ENCODE assay signal across 1 cellular context in the genomic region with DNA sequence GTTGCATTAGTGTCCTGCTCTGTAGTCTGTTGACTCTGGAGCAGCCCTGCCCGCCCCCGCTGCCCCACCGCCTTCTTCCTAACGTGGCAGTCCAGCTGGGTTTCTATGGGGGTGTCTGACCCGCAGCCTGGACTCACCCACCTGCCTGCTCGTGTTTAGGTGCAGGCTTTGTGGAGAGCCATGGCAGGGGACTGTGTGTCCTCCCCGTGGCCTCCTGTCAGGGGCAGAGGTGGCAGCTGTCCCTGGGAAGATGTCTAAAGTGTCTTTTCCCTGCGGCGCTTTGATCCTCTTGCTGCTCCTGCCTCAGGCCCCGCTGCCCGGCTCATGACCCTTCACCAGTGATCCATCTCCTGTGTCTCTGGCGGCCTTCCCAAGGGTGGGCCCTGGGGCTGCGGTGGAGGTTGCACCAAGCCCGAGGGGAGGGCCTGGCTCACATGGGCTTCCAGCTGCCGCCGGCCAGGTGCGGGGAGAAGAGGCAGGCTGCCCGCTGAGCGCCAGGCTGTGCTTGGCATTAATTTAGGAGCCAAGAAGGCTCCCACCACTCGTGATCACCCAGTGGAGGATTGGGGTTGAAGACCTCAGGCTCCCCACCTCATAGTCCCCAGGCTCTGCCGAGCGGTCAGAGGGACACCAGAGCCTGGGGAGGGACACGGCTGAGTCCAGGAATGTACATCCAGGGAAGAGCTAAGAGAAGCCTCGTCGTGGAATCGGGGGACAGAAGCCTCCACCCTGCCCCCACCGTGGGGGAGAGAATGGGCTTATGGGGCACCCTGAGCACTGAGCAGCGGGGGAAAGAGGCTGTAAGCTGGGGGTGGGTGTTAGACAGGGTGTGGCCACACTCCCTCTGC.
A peak's percentile ranks its signal among the peaks of the same experiment; 100 is the strongest.
TF ChIP-seq lines count a peak whose summit lies in the region.

No MANE protein-coding gene starts in this region.

TF ChIP-seq in HepG2, 621 proteins besides CTCF, POLR2A, EP300 and RAD21 (continued from another document and continues in another):
- TF ChIP-seq ZNF318 (CRISPR knock-in tag; IDR thresholded peaks at IDR 0.05) (0 out of 2 replicates have a peak, but pooled peaks have one; percentile 18), NCOA2 (CRISPR knock-in tag; IDR thresholded peaks at IDR 0.05) (peak; percentile 78), ZNF574 (CRISPR knock-in tag; IDR thresholded peaks at IDR 0.05) (peak; percentile 47), TFAP4 (IDR thresholded peaks at IDR 0.05; ENCODE audit: borderline replicate concordance, low read depth) (peak; percentile 94), HNRNPL (IDR thresholded peaks at IDR 0.05; ENCODE audit: low read depth, low read length) (peak; percentile 96), KDM3A (CRISPR knock-in tag; IDR thresholded peaks at IDR 0.05; ENCODE audit: low read depth) (peak; percentile 74; the same call in 1 of the 2 replicates), ZNF17 (CRISPR knock-in tag; IDR thresholded peaks at IDR 0.05) (peak; percentile 83; the same call in 1 of the 2 replicates), HIVEP1 (CRISPR knock-in tag; IDR thresholded peaks at IDR 0.05) (peak; percentile 82), ZSCAN25 (CRISPR knock-in tag; IDR thresholded peaks at IDR 0.05) (peak; percentile 55; the same call in 1 of the 2 replicates), ONECUT2 (CRISPR knock-in tag; IDR thresholded peaks at IDR 0.05) (no peak), ZNF362 (CRISPR knock-in tag; IDR thresholded peaks at IDR 0.05; ENCODE audit: borderline replicate concordance) (peak; percentile 30; the same call in 1 of the 2 replicates), JUN (CRISPR knock-in tag; IDR thresholded peaks at IDR 0.05) (peak; percentile 75; the same call in 1 of the 2 replicates), PITX1 (CRISPR knock-in tag; IDR thresholded peaks at IDR 0.05) (peak; percentile 65; the same call in 1 of the 2 replicates), ZNF724P (CRISPR knock-in tag; IDR thresholded peaks at IDR 0.05; ENCODE audit: borderline replicate concordance) (peak; percentile 89), KLF16 (CRISPR knock-in tag; IDR thresholded peaks at IDR 0.05) (peak in 1 of 2 experiments; percentile 86; a peak in 2 of 4 replicates), FOXP1 (IDR thresholded peaks at IDR 0.05) (no peak), FOXP1 (CRISPR knock-in tag; IDR thresholded peaks at IDR 0.05) (0 out of 2 replicates have a peak, but pooled peaks have one; percentile 31), MED1 (CRISPR knock-in tag; IDR thresholded peaks at IDR 0.05) (peak; percentile 87), MYPOP (CRISPR knock-in tag; IDR thresholded peaks at IDR 0.05) (peak; percentile 87; the same call in 1 of the 2 replicates)
- TF ChIP-seq, protein P1, sequence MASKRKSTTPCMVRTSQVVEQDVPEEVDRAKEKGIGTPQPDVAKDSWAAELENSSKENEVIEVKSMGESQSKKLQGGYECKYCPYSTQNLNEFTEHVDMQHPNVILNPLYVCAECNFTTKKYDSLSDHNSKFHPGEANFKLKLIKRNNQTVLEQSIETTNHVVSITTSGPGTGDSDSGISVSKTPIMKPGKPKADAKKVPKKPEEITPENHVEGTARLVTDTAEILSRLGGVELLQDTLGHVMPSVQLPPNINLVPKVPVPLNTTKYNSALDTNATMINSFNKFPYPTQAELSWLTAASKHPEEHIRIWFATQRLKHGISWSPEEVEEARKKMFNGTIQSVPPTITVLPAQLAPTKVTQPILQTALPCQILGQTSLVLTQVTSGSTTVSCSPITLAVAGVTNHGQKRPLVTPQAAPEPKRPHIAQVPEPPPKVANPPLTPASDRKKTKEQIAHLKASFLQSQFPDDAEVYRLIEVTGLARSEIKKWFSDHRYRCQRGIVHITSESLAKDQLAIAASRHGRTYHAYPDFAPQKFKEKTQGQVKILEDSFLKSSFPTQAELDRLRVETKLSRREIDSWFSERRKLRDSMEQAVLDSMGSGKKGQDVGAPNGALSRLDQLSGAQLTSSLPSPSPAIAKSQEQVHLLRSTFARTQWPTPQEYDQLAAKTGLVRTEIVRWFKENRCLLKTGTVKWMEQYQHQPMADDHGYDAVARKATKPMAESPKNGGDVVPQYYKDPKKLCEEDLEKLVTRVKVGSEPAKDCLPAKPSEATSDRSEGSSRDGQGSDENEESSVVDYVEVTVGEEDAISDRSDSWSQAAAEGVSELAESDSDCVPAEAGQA (IDR thresholded peaks at IDR 0.05; ENCODE audit: low read depth): 0 out of 2 replicates have a peak, but pooled peaks have one; percentile 2
- TF ChIP-seq, protein P1 (CRISPR knock-in tag; IDR thresholded peaks at IDR 0.05; ENCODE audit: borderline replicate concordance): no peak
- TF ChIP-seq, protein P2, sequence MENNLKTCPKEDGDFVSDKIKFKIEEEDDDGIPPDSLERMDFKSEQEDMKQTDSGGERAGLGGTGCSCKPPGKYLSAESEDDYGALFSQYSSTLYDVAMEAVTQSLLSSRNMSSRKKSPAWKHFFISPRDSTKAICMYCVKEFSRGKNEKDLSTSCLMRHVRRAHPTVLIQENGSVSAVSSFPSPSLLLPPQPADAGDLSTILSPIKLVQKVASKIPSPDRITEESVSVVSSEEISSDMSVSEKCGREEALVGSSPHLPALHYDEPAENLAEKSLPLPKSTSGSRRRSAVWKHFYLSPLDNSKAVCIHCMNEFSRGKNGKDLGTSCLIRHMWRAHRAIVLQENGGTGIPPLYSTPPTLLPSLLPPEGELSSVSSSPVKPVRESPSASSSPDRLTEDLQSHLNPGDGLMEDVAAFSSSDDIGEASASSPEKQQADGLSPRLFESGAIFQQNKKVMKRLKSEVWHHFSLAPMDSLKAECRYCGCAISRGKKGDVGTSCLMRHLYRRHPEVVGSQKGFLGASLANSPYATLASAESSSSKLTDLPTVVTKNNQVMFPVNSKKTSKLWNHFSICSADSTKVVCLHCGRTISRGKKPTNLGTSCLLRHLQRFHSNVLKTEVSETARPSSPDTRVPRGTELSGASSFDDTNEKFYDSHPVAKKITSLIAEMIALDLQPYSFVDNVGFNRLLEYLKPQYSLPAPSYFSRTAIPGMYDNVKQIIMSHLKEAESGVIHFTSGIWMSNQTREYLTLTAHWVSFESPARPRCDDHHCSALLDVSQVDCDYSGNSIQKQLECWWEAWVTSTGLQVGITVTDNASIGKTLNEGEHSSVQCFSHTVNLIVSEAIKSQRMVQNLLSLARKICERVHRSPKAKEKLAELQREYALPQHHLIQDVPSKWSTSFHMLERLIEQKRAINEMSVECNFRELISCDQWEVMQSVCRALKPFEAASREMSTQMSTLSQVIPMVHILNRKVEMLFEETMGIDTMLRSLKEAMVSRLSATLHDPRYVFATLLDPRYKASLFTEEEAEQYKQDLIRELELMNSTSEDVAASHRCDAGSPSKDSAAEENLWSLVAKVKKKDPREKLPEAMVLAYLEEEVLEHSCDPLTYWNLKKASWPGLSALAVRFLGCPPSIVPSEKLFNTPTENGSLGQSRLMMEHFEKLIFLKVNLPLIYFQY (CRISPR knock-in tag; IDR thresholded peaks at IDR 0.05; ENCODE audit: borderline replicate concordance): 0 out of 2 replicates have a peak, but pooled peaks have one; percentile 18
